Comparison of ENCODE assay signal across 1 cellular context in the genomic region with DNA sequence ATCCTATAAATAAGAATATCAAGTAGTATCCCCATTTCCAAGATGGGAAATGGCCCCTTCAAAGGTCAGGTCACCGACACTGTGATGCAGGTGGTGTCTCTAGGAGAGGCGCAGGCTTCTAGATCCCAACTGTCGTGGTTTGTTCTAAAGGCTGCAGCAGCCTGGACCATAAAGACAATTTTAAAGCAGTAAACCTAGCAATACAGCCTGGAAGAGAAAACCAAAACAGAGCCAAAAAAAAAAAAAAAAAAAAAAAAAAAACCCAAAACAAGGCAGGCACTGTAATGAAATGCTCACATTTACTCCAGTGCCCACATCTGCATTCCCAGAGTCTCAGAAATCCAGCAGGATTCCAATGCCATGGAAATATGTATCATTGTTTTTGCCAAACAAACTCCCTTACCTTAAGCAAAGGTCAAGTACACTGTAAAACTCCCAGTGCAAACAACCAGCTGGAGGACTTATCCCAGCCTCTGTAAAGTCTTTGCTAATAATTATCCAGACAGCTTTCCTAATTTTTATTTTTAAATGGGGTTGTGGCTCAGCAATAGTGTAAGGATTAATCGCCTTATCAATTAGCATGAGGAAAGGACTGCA.
A peak's percentile ranks its signal among the peaks of the same experiment; 100 is the strongest.
TF ChIP-seq lines count a peak whose summit lies in the region.

No MANE protein-coding gene starts in this region.

TF ChIP-seq in HepG2, 621 proteins besides CTCF, POLR2A, EP300 and RAD21 (continued from another document and continues in another):
- TF ChIP-seq TRIM22 (IDR thresholded peaks at IDR 0.05) (no peak), ZSCAN9 (CRISPR knock-in tag; IDR thresholded peaks at IDR 0.05; ENCODE audit: borderline replicate concordance) (peak; percentile 46; the same call in 1 of the 2 replicates), KDM5B (CRISPR knock-in tag; IDR thresholded peaks at IDR 0.05; ENCODE audit: borderline replicate concordance) (no peak), POLR2AphosphoS2 (IDR thresholded peaks at IDR 0.05; ENCODE audit: low read depth, low read length) (no peak), ZNF687 (CRISPR knock-in tag; IDR thresholded peaks at IDR 0.05) (no peak), BHLHE40 (IDR thresholded peaks at IDR 0.05; ENCODE audit: low read length) (no peak), SMARCC2 (IDR thresholded peaks at IDR 0.05) (no peak), NFYC (CRISPR knock-in tag; IDR thresholded peaks at IDR 0.05) (no peak; the same call in 1 of the 2 replicates), ATRX (CRISPR knock-in tag; IDR thresholded peaks at IDR 0.05; ENCODE audit: borderline replicate concordance) (no peak), ZFX (CRISPR knock-in tag; IDR thresholded peaks at IDR 0.05; ENCODE audit: low read depth) (no peak), ZNF546 (CRISPR knock-in tag; conservative IDR thresholded peaks at IDR 0.05) (no peak), SIN3B (IDR thresholded peaks at IDR 0.05; ENCODE audit: low read length) (no peak), ZNF256 (CRISPR knock-in tag; conservative IDR thresholded peaks at IDR 0.05) (no peak), NCOA1 (CRISPR knock-in tag; IDR thresholded peaks at IDR 0.05) (no peak), CEBPB (IDR thresholded peaks at IDR 0.05; ENCODE audit: borderline replicate concordance, low read depth, low read length) (no peak), ZC3H13 (CRISPR knock-in tag; IDR thresholded peaks at IDR 0.05) (no peak), SALL2 (CRISPR knock-in tag; IDR thresholded peaks at IDR 0.05) (no peak), BRD4 (CRISPR knock-in tag; IDR thresholded peaks at IDR 0.05) (0 out of 2 replicates have a peak, but pooled peaks have one; percentile 15), ZNF674 (CRISPR knock-in tag; IDR thresholded peaks at IDR 0.05; ENCODE audit: low read depth) (no peak), ZNF260 (CRISPR knock-in tag; IDR thresholded peaks at IDR 0.05; ENCODE audit: borderline replicate concordance, low read depth) (no peak), ZNF205 (CRISPR knock-in tag; IDR thresholded peaks at IDR 0.05) (no peak), ATF7 (IDR thresholded peaks at IDR 0.05) (no peak), ATF7 (CRISPR knock-in tag; IDR thresholded peaks at IDR 0.05) (no peak), ZFP36L2 (CRISPR knock-in tag; IDR thresholded peaks at IDR 0.05) (no peak), SNRNP70 (IDR thresholded peaks at IDR 0.05; ENCODE audit: low read depth, low read length) (no peak), ZBTB38 (CRISPR knock-in tag; IDR thresholded peaks at IDR 0.05) (0 out of 2 replicates have a peak, but pooled peaks have one; percentile 1), RNF219 (CRISPR knock-in tag; IDR thresholded peaks at IDR 0.05) (no peak), ZNF563 (CRISPR knock-in tag; IDR thresholded peaks at IDR 0.05) (no peak), ZNF746 (CRISPR knock-in tag; IDR thresholded peaks at IDR 0.05) (no peak; the same call in 1 of the 2 replicates), ZNF451 (CRISPR knock-in tag; IDR thresholded peaks at IDR 0.05) (no peak), HNF4G (IDR thresholded peaks at IDR 0.05; ENCODE audit: borderline replicate concordance, low read depth, low read length) (no peak), HNF4G (CRISPR knock-in tag; IDR thresholded peaks at IDR 0.05; ENCODE audit: borderline replicate concordance, low read depth) (no peak), PHF20 (CRISPR knock-in tag; IDR thresholded peaks at IDR 0.05) (no peak), FOXA1 (IDR thresholded peaks at IDR 0.05) (peak; percentile 51; the same call in 1 of the 2 replicates), FOXA1 (CRISPR knock-in tag; IDR thresholded peaks at IDR 0.05) (peak; percentile 82), ZBED4 (CRISPR knock-in tag; IDR thresholded peaks at IDR 0.05; ENCODE audit: borderline replicate concordance) (no peak), ZFP62 (CRISPR knock-in tag; IDR thresholded peaks at IDR 0.05) (no peak), ZNF619 (CRISPR knock-in tag; IDR thresholded peaks at IDR 0.05) (no peak), TCF7 (IDR thresholded peaks at IDR 0.05; ENCODE audit: low read depth) (peak; percentile 36; the same call in 1 of the 2 replicates), ADNP (CRISPR knock-in tag; IDR thresholded peaks at IDR 0.05) (no peak), RFX3 (CRISPR knock-in tag; IDR thresholded peaks at IDR 0.05) (peak; percentile 46; the same call in 1 of the 2 replicates), ZNF605 (CRISPR knock-in tag; IDR thresholded peaks at IDR 0.05) (peak; percentile 51; the same call in 1 of the 2 replicates), MTA3 (CRISPR knock-in tag; IDR thresholded peaks at IDR 0.05) (no peak), ZNF3 (CRISPR knock-in tag; IDR thresholded peaks at IDR 0.05) (no peak), SAFB2 (CRISPR knock-in tag; IDR thresholded peaks at IDR 0.05; ENCODE audit: borderline replicate concordance, low read depth) (no peak), ZNF382 (CRISPR knock-in tag; IDR thresholded peaks at IDR 0.05; ENCODE audit: borderline replicate concordance) (no peak), SMARCE1 (IDR thresholded peaks at IDR 0.05; ENCODE audit: borderline replicate concordance) (no peak), ZSCAN29 (CRISPR knock-in tag; conservative IDR thresholded peaks at IDR 0.05) (no peak)
- TF ChIP-seq, protein P1, sequence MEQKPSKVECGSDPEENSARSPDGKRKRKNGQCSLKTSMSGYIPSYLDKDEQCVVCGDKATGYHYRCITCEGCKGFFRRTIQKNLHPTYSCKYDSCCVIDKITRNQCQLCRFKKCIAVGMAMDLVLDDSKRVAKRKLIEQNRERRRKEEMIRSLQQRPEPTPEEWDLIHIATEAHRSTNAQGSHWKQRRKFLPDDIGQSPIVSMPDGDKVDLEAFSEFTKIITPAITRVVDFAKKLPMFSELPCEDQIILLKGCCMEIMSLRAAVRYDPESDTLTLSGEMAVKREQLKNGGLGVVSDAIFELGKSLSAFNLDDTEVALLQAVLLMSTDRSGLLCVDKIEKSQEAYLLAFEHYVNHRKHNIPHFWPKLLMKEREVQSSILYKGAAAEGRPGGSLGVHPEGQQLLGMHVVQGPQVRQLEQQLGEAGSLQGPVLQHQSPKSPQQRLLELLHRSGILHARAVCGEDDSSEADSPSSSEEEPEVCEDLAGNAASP (CRISPR knock-in tag; IDR thresholded peaks at IDR 0.05; ENCODE audit: borderline replicate concordance), result peak; percentile 99
- TF ChIP-seq, protein P2, sequence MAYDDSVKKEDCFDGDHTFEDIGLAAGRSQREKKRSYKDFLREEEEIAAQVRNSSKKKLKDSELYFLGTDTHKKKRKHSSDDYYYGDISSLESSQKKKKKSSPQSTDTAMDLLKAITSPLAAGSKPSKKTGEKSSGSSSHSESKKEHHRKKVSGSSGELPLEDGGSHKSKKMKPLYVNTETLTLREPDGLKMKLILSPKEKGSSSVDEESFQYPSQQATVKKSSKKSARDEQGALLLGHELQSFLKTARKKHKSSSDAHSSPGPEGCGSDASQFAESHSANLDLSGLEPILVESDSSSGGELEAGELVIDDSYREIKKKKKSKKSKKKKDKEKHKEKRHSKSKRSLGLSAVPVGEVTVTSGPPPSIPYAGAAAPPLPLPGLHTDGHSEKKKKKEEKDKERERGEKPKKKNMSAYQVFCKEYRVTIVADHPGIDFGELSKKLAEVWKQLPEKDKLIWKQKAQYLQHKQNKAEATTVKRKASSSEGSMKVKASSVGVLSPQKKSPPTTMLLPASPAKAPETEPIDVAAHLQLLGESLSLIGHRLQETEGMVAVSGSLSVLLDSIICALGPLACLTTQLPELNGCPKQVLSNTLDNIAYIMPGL (CRISPR knock-in tag; IDR thresholded peaks at IDR 0.05; ENCODE audit: borderline replicate concordance in 1 of 2, low read depth in 1 of 2), result 0 out of 4 replicates have a peak, but pooled peaks of 1 of the 2 experiments have one; percentile 13
- TF ChIP-seq, protein P3, sequence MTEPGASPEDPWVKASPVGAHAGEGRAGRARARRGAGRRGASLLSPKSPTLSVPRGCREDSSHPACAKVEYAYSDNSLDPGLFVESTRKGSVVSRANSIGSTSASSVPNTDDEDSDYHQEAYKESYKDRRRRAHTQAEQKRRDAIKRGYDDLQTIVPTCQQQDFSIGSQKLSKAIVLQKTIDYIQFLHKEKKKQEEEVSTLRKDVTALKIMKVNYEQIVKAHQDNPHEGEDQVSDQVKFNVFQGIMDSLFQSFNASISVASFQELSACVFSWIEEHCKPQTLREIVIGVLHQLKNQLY (CRISPR knock-in tag; IDR thresholded peaks at IDR 0.05), result 0 out of 2 replicates have a peak, but pooled peaks have one; percentile 41
- TF ChIP-seq, protein P4, sequence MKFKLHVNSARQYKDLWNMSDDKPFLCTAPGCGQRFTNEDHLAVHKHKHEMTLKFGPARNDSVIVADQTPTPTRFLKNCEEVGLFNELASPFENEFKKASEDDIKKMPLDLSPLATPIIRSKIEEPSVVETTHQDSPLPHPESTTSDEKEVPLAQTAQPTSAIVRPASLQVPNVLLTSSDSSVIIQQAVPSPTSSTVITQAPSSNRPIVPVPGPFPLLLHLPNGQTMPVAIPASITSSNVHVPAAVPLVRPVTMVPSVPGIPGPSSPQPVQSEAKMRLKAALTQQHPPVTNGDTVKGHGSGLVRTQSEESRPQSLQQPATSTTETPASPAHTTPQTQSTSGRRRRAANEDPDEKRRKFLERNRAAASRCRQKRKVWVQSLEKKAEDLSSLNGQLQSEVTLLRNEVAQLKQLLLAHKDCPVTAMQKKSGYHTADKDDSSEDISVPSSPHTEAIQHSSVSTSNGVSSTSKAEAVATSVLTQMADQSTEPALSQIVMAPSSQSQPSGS (CRISPR knock-in tag; IDR thresholded peaks at IDR 0.05), result peak; percentile 62
